ENCODE assay signal across 9 cellular contexts in genomic region chr12:8033153-8034044, GRCh38. TPM values are rescaled to one million over a fixed set of nuclear protein-coding genes. Genes with fewer than 3 reads are reported as not detected.
DNase-seq lines count a peak whose midpoint lies in the region; ATAC-seq, FAIRE-seq and TF ChIP-seq lines count a peak whose summit lies in the region.
"Had no signal": no experiment of that assay in that cellular context is flagged by ENCODE, and none has a peak within 500 bp of the region (broad histone marks: within the 10 kb centered on the region; RNA-seq: fewer than 3 reads in every experiment).

No MANE protein-coding gene starts in this region.

- H3K4me2 ChIP-seq in BLaER1 = peak overlapping the region; percentile 95

- H3K9ac ChIP-seq in BLaER1 (peak overlapping the region; percentile 90), liver (ENCODE audit: low read depth in 1 of 2, low read length in 2 of 2) (peak overlapping the region; percentile 46 to 84)

- TF ChIP-seq CTCF in LNCaP clone FGC (IDR thresholded peaks at IDR 0.05; ENCODE audit: control insufficient read depth, extremely low read depth, insufficient read depth) (no peak), VCaP (conservative IDR thresholded peaks at IDR 0.05) (no peak), liver (IDR thresholded peaks at IDR 0.05; ENCODE audit: low read depth, low read length, missing input control) (no peak)

- H3K27me3 ChIP-seq in BLaER1 = no peaks in the 10 kb centered on the region
- no peaks in the 10 kb centered on the region for H3K27me3 ChIP-seq in liver (ENCODE audit: control insufficient read depth in 4 of 4, insufficient read depth in 4 of 4, low read length in 3 of 4)

- H3K27ac ChIP-seq in BLaER1 = peak overlapping the region; percentile 92
- peak overlapping the region; percentile 76; the same call in 1 of the 2 replicates for H3K27ac ChIP-seq in VCaP
- peak overlapping the region; percentile 88 to 94 for H3K27ac ChIP-seq in liver (ENCODE audit: low read depth in 1 of 2, low read length in 2 of 2)

- no peak for TF ChIP-seq RAD21 in liver (IDR thresholded peaks at IDR 0.05)

- no peaks in the 10 kb centered on the region for H3K36me3 ChIP-seq in BLaER1
- H3K36me3 ChIP-seq in liver (ENCODE audit: control insufficient read depth in 4 of 4, insufficient read depth in 3 of 4, low read depth in 1 of 4, low read length in 3 of 4) = no peaks in the 10 kb centered on the region

- H3K9me3 ChIP-seq in BLaER1 (no peaks in the 10 kb centered on the region), liver (ENCODE audit: control insufficient read depth in 4 of 4, low read length in 3 of 4) (no peaks in the 10 kb centered on the region)

- DNase-seq in GM19239 (ENCODE audit: insufficient read length, low spot score) (peak; percentile 53), LNCaP clone FGC (ENCODE audit: low read depth) (no peak), ecto neural progenitor cell (ENCODE audit: low spot score) (peak; percentile 69)
- peak; percentile 69 for DNase-seq in stimulated activated CD8-positive, alpha-beta memory T cell treated with anti-CD3 and anti-CD28 coated beads, Interleukin-4, amount 100 ng/mL, for 48 hours

- 20% methylated on average over 17 of the region's 17 CpGs for WGBS in liver

- peak overlapping the region; percentile 92 for H3K4me3 ChIP-seq in BLaER1
- peak overlapping the region; percentile 97 for H3K4me3 ChIP-seq in LNCaP clone FGC (ENCODE audit: low read depth, low read length)
- H3K4me3 ChIP-seq in liver (ENCODE audit: low read depth in 1 of 3, low read length in 3 of 3) = peak overlapping the region; percentile 71 to 86 (median 81)

- peak; percentile 70 for FAIRE-seq in GM19239 (lab: Jason Lieb, UNC)

- no peak for ATAC-seq in HG03460 (IDR thresholded peaks at IDR 0.05; ENCODE audit: unreplicated experiment)

- peaks cover 89% of the 10 kb centered on the region for H3K4me1 ChIP-seq in BLaER1
- H3K4me1 ChIP-seq in liver (ENCODE audit: control insufficient read depth in 4 of 4, insufficient read depth in 4 of 4, low read length in 3 of 4) = peaks cover 7 to 56% (median 39%) of the 10 kb centered on the region in 4 donors

- H4K20me1 ChIP-seq in BLaER1 = peaks cover 22% of the 10 kb centered on the region; the same call in 1 of the 2 replicates

TF ChIP-seq in liver, 16 proteins besides CTCF, POLR2A, EP300 and RAD21:
- TF ChIP-seq ATF3 (IDR thresholded peaks at IDR 0.05) = no peak
- TF ChIP-seq YY1 (IDR thresholded peaks at IDR 0.05) = no peak
- TF ChIP-seq FOXA2 (IDR thresholded peaks at IDR 0.05) = no peak
- TF ChIP-seq GABPA (IDR thresholded peaks at IDR 0.05 in 1 of 2, conservative IDR thresholded peaks at IDR 0.05 in 1 of 2) = no peak
- no peak for TF ChIP-seq HNF4A (conservative IDR thresholded peaks at IDR 0.05)
- TF ChIP-seq RXRA (IDR thresholded peaks at IDR 0.05) = no peak
- no peak for TF ChIP-seq HNF4G (IDR thresholded peaks at IDR 0.05)
- no peak for TF ChIP-seq SP1 (IDR thresholded peaks at IDR 0.05)
- no peak for TF ChIP-seq TAF1 (conservative IDR thresholded peaks at IDR 0.05)
- no peak for TF ChIP-seq FOXA1 (IDR thresholded peaks at IDR 0.05)
- no peak for TF ChIP-seq EGR1 (IDR thresholded peaks at IDR 0.05; ENCODE audit: low read depth in 2 of 2)
- TF ChIP-seq REST (IDR thresholded peaks at IDR 0.05) = no peak
- TF ChIP-seq MAX (IDR thresholded peaks at IDR 0.05) = no peak
- TF ChIP-seq, protein P1, sequence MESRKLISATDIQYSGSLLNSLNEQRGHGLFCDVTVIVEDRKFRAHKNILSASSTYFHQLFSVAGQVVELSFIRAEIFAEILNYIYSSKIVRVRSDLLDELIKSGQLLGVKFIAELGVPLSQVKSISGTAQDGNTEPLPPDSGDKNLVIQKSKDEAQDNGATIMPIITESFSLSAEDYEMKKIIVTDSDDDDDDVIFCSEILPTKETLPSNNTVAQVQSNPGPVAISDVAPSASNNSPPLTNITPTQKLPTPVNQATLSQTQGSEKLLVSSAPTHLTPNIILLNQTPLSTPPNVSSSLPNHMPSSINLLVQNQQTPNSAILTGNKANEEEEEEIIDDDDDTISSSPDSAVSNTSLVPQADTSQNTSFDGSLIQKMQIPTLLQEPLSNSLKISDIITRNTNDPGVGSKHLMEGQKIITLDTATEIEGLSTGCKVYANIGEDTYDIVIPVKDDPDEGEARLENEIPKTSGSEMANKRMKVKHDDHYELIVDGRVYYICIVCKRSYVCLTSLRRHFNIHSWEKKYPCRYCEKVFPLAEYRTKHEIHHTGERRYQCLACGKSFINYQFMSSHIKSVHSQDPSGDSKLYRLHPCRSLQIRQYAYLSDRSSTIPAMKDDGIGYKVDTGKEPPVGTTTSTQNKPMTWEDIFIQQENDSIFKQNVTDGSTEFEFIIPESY (IDR thresholded peaks at IDR 0.05) = no peak
- no peak for TF ChIP-seq JUND (IDR thresholded peaks at IDR 0.05)
- no peak for TF ChIP-seq NR2F2 (IDR thresholded peaks at IDR 0.05)

RNA-seq across cellular contexts. Expression of gene FOXJ2, which starts 0.9 kb away (rescaled TPM):
- 1 to 10 TPM; 4.1 to 9.2 TPM for total RNA-seq in liver
- polyA plus RNA-seq in liver = 1 to 10 TPM; 2.3 to 3.3 TPM

RNA-seq across cellular contexts. Expression of gene C3AR1, which starts 32.8 kb away (rescaled TPM):
- 1 to 10 TPM; 4.0 to 8.8 TPM for total RNA-seq in liver
- polyA plus RNA-seq in liver = 1 to 10 TPM; 1.5 to 5.9 TPM
- total RNA-seq: NCI-H460 had no signal

RNA-seq across cellular contexts. Expression of gene NECAP1, which starts 48.7 kb away (rescaled TPM):
- total RNA-seq in liver = 10 to 100 TPM; 19.3 to 24.9 TPM
- 10 to 100 TPM; 13.4 to 14.6 TPM for polyA plus RNA-seq in liver
